ENCODE assay signal across 8 cellular contexts in the genomic region with DNA sequence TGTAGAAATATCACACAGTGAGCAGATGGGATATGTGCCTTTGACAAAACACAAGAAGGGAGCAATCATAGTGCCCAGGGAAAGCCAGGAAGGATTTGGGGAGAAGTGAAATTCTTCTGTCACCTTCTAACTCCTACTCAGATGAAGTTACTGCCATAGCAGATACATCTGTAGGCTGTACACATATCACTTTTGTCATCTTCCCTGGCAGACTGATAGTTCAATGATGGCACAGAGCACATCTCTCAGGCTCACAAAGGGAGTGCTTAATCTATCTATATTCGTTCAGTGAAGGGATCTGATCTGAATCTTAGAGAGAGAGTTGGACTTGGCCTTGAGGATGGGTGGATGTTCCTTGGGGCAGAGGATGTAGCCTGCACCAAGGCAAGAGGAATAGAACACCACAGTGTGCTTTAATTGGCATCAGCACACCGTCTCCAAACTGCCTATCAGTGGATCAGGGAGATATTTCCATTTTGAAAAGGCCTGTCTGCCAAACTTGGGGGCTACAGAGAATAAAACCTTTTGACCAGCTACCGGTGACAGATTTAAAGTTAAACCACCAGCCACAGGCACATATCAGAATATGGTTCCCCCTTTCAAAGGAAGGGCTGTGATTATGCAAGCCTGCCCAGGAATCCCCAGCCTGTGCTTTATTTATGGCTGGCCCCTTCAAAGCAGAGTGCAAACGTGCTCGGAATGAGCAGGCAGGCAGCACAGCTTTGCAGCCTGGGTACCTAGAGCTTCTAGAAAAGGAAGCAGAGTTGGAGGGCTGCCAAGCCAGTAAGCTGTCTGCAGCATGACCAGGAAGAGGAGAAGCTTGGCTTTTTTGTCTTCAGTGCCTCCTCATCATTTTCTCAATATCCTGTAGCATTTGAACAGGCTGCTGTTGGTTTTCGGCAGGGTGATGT.
DNase-seq lines count a peak whose midpoint lies in the region; ATAC-seq lines count a peak whose summit lies in the region.

No MANE protein-coding gene starts in this region.

- no peaks in the 10 kb centered on the region for H3K79me2 ChIP-seq in Karpas-422 (ENCODE audit: low read length)

- no peak overlapping the region for H3K4me3 ChIP-seq in Karpas-422 (ENCODE audit: low read length)

- DNase-seq in T-helper 2 cell (peak in 3 of 5 experiments; percentile 57 to 88 (median 70)), SK-N-DZ (ENCODE audit: low spot score) (peak; percentile 25), left colon (peak; percentile 66 to 87), Karpas-422 (no peak)
- no peak for DNase-seq in T-helper 2 cell treated with Interferon-gamma antibody and Interleukin-4, amounts not matched to agents 5 μg/mL and 100 μg/mL, for 36 hours (ENCODE audit: low spot score)
- DNase-seq in activated naive CD8-positive, alpha-beta T cell treated with anti-CD3 and anti-CD28 coated beads, Interleukin-2, amount 10 ng/mL, durations not matched to agents 7 days and 5 days, result peak; percentile 47
- DNase-seq in stimulated activated CD8-positive, alpha-beta memory T cell treated with anti-CD3 and anti-CD28 coated beads, Interleukin-12 subunit alpha, Interleukin-12 subunit beta, amount 100 ng/mL, for 24 hours (ENCODE audit: extremely low read depth), result peak; percentile 8

- no peak overlapping the region for H3K4me3 Mint-ChIP-seq in T-helper 2 cell treated with Interferon-gamma antibody and Interleukin-4, amounts not matched to agents 5 μg/mL and 100 μg/mL, for 36 hours
- peak overlapping the region; percentile 16 for H3K4me3 Mint-ChIP-seq in activated naive CD8-positive, alpha-beta T cell treated with anti-CD3 and anti-CD28 coated beads, Interleukin-2, amount 10 ng/mL, durations not matched to agents 7 days and 5 days

- no peak overlapping the region for H3K27ac ChIP-seq in Karpas-422 (ENCODE audit: low read length)

- no peak overlapping the region for H3K9ac ChIP-seq in Karpas-422 (ENCODE audit: low read length)

- H4K20me1 ChIP-seq in Karpas-422 (ENCODE audit: insufficient read depth, low read depth, low read length), result no peaks in the 10 kb centered on the region

- peaks cover 5% of the 10 kb centered on the region for H3K27me3 Mint-ChIP-seq in T-helper 2 cell treated with Interferon-gamma antibody and Interleukin-4, amounts not matched to agents 5 μg/mL and 100 μg/mL, for 36 hours (ENCODE audit: low read depth)
- H3K27me3 Mint-ChIP-seq in activated naive CD8-positive, alpha-beta T cell treated with anti-CD3 and anti-CD28 coated beads, Interleukin-2, amount 10 ng/mL, durations not matched to agents 7 days and 5 days, result no peaks in the 10 kb centered on the region

- H2AFZ ChIP-seq in Karpas-422 (ENCODE audit: low read length), result no peak overlapping the region

- peaks cover 20% of the 10 kb centered on the region for H3K4me1 Mint-ChIP-seq in T-helper 2 cell treated with Interferon-gamma antibody and Interleukin-4, amounts not matched to agents 5 μg/mL and 100 μg/mL, for 36 hours (ENCODE audit: low read depth)
- peaks cover 23% of the 10 kb centered on the region for H3K4me1 Mint-ChIP-seq in activated naive CD8-positive, alpha-beta T cell treated with anti-CD3 and anti-CD28 coated beads, Interleukin-2, amount 10 ng/mL, durations not matched to agents 7 days and 5 days

- H3K27ac Mint-ChIP-seq in T-helper 2 cell treated with Interferon-gamma antibody and Interleukin-4, amounts not matched to agents 5 μg/mL and 100 μg/mL, for 36 hours, result no peak overlapping the region
- H3K27ac Mint-ChIP-seq in activated naive CD8-positive, alpha-beta T cell treated with anti-CD3 and anti-CD28 coated beads, Interleukin-2, amount 10 ng/mL, durations not matched to agents 7 days and 5 days, result peak overlapping the region; percentile 74

- H3K36me3 Mint-ChIP-seq in T-helper 2 cell treated with Interferon-gamma antibody and Interleukin-4, amounts not matched to agents 5 μg/mL and 100 μg/mL, for 36 hours (ENCODE audit: low read depth), result no peaks in the 10 kb centered on the region
- H3K36me3 Mint-ChIP-seq in activated naive CD8-positive, alpha-beta T cell treated with anti-CD3 and anti-CD28 coated beads, Interleukin-2, amount 10 ng/mL, durations not matched to agents 7 days and 5 days, result peaks cover 5% of the 10 kb centered on the region

- H3K9me3 ChIP-seq in Karpas-422 (ENCODE audit: low read length), result no peaks in the 10 kb centered on the region

- no peak overlapping the region for H3K4me2 ChIP-seq in Karpas-422 (ENCODE audit: low read depth, low read length, poor library complexity, severe bottlenecking)

- POLR2A ChIA-PET in activated naive CD8-positive, alpha-beta T cell treated with anti-CD3 and anti-CD28 coated beads, Interleukin-2, amount 10 ng/mL, durations not matched to agents 7 days and 5 days (lab: Charles Lee), result interaction anchor here (0.6 to 2.3 kb wide), 7 partner anchors 33 to 822 kb away, joined by 3 to 11 read pairs (median 5); a partner anchor contains a TSS

- H3K27me3 ChIP-seq in Karpas-422 (ENCODE audit: low read length), result no peaks in the 10 kb centered on the region

- H3K9me3 Mint-ChIP-seq in T-helper 2 cell treated with Interferon-gamma antibody and Interleukin-4, amounts not matched to agents 5 μg/mL and 100 μg/mL, for 36 hours, result peaks cover 9% of the 10 kb centered on the region
- peaks cover 6% of the 10 kb centered on the region for H3K9me3 Mint-ChIP-seq in activated naive CD8-positive, alpha-beta T cell treated with anti-CD3 and anti-CD28 coated beads, Interleukin-2, amount 10 ng/mL, durations not matched to agents 7 days and 5 days

- H3K4me1 ChIP-seq in Karpas-422 (ENCODE audit: low read length), result no peaks in the 10 kb centered on the region

- no peaks in the 10 kb centered on the region for H3K36me3 ChIP-seq in Karpas-422 (ENCODE audit: insufficient read depth, low read length)

- H3K9me2 ChIP-seq in Karpas-422 (replicated peaks; ENCODE audit: insufficient read depth, low read length), result no peaks in the 10 kb centered on the region

- intact Hi-C loops in left colon (cut with DNase I, micrococcal nuclease), result no loop called here

- ATAC-seq in HG03457 (IDR thresholded peaks at IDR 0.05; ENCODE audit: unreplicated experiment), result peak; percentile 54
- peak; percentile 94 for ATAC-seq in activated naive CD8-positive, alpha-beta T cell treated with anti-CD3 and anti-CD28 coated beads, Interleukin-2, amount 10 ng/mL, durations not matched to agents 7 days and 5 days (ENCODE audit: low read depth)
- ATAC-seq in left colon, result peak; percentile 52

Comparison
In these comparisons a context has a peak if more than half of its experiments do, and no peak if none do; other contexts are left out.
1. DNase-seq: peak in T-helper 2 cell (3 of 5), SK-N-DZ (single experiment), activated naive CD8-positive, alpha-beta T cell treated with anti-CD3 and anti-CD28 coated beads, Interleukin-2, amount 10 ng/mL, durations not matched to agents 7 days and 5 days (single experiment), left colon (2 of 2) and stimulated activated CD8-positive, alpha-beta memory T cell treated with anti-CD3 and anti-CD28 coated beads, Interleukin-12 subunit alpha, Interleukin-12 subunit beta, amount 100 ng/mL, for 24 hours (single experiment); none in T-helper 2 cell treated with Interferon-gamma antibody and Interleukin-4, amounts not matched to agents 5 μg/mL and 100 μg/mL, for 36 hours (single experiment) and Karpas-422 (single experiment).
2. Peak in every context shown above with its lines, with median percentiles within 50 percentile points of each other: ATAC-seq.